Comparison of ENCODE assay signal across 38 cellular contexts in genomic region chr17:32953062-32953461, GRCh38. TPM values are rescaled to one million over a fixed set of nuclear protein-coding genes. Genes with fewer than 3 reads are reported as not detected.
"Had no signal": no experiment of that assay in that cellular context is flagged by ENCODE, and none has a peak within 500 bp of the region (broad histone marks: within the 10 kb centered on the region; RNA-seq: fewer than 3 reads in every experiment).

No MANE protein-coding gene starts in this region.

- H3K9me3 Mint-ChIP-seq: activated B cell treated with CpG ODN at 0.5 μM for 24 hours; activated CD8-positive, alpha-beta T cell treated with anti-CD3 and anti-CD28 coated beads for 36 hours; activated naive CD4-positive, alpha-beta T cell treated with anti-CD3 and anti-CD28 coated beads for 36 hours; activated naive CD4-positive, alpha-beta T cell treated with anti-CD3 and anti-CD28 coated beads, Interleukin-2, amount 50 U/mL, for 24 hours; activated naive CD8-positive, alpha-beta T cell treated with anti-CD3 and anti-CD28 coated beads for 36 hours; activated naive CD8-positive, alpha-beta T cell treated with anti-CD3 and anti-CD28 coated beads, Interleukin-2, amount 50 U/mL, for 24 hours; activated T-cell treated with anti-CD3 and anti-CD28 coated beads, Interleukin-2, amount 50 U/mL, for 4 hours; activated T-helper 17 cell treated with anti-CD3 and anti-CD28 coated beads, Interleukin-2, amount 50 U/mL, for 72 hours; T-helper 2 cell treated with Interferon-gamma antibody and Interleukin-4, amounts not matched to agents 5 μg/mL and 100 μg/mL, for 36 hours had no signal

- H3K4me3 Mint-ChIP-seq: activated B cell treated with CpG ODN at 0.5 μM for 24 hours; activated CD8-positive, alpha-beta T cell treated with anti-CD3 and anti-CD28 coated beads for 36 hours; activated naive CD4-positive, alpha-beta T cell treated with anti-CD3 and anti-CD28 coated beads for 36 hours; activated naive CD4-positive, alpha-beta T cell treated with anti-CD3 and anti-CD28 coated beads, Interleukin-2, amount 50 U/mL, for 24 hours; activated naive CD8-positive, alpha-beta T cell treated with anti-CD3 and anti-CD28 coated beads for 36 hours; activated naive CD8-positive, alpha-beta T cell treated with anti-CD3 and anti-CD28 coated beads, Interleukin-2, amount 50 U/mL, for 24 hours; activated T-cell treated with anti-CD3 and anti-CD28 coated beads, Interleukin-2, amount 50 U/mL, for 4 hours; activated T-helper 17 cell treated with anti-CD3 and anti-CD28 coated beads, Interleukin-2, amount 50 U/mL, for 72 hours; T-helper 17 cell; T-helper 2 cell treated with Interferon-gamma antibody and Interleukin-4, amounts not matched to agents 5 μg/mL and 100 μg/mL, for 36 hours had no signal

- H3K4me3 ChIP-seq: adrenal gland, body of pancreas, esophagus squamous epithelium, gastroesophageal sphincter had no signal

- H3K9me3 ChIP-seq: adrenal gland, body of pancreas, esophagus squamous epithelium, gastroesophageal sphincter had no signal

- H3K27ac Mint-ChIP-seq: activated B cell treated with CpG ODN at 0.5 μM for 24 hours; activated CD8-positive, alpha-beta T cell treated with anti-CD3 and anti-CD28 coated beads for 36 hours; activated naive CD4-positive, alpha-beta T cell treated with anti-CD3 and anti-CD28 coated beads for 36 hours; activated naive CD4-positive, alpha-beta T cell treated with anti-CD3 and anti-CD28 coated beads, Interleukin-2, amount 50 U/mL, for 24 hours; activated naive CD8-positive, alpha-beta T cell treated with anti-CD3 and anti-CD28 coated beads for 36 hours; activated naive CD8-positive, alpha-beta T cell treated with anti-CD3 and anti-CD28 coated beads, Interleukin-2, amount 50 U/mL, for 24 hours; activated T-helper 17 cell treated with anti-CD3 and anti-CD28 coated beads, Interleukin-2, amount 50 U/mL, for 72 hours; T-helper 17 cell; T-helper 2 cell treated with Interferon-gamma antibody and Interleukin-4, amounts not matched to agents 5 μg/mL and 100 μg/mL, for 36 hours had no signal

- DNase-seq: activated B cell treated with CpG ODN at 0.5 μM for 24 hours; activated CD4-positive, alpha-beta T cell treated with anti-CD3 and anti-CD28 coated beads for 48 hours; activated CD4-positive, alpha-beta T cell treated with anti-CD3 and anti-CD28 coated beads, Interleukin-2, amount 50 U/mL, for 1 hour; activated CD4-positive, alpha-beta T cell treated with anti-CD3 and anti-CD28 coated beads, Interleukin-2, amount 50 U/mL, for 48 hours; activated CD8-positive, alpha-beta memory T cell treated with anti-CD3 and anti-CD28 coated beads for 24 hours; activated CD8-positive, alpha-beta T cell treated with anti-CD3 and anti-CD28 coated beads for 36 hours; activated effector memory CD4-positive, alpha-beta T cell treated with Interleukin-2 at 50 U/mL for 16 hours; activated naive CD4-positive, alpha-beta T cell treated with anti-CD3 and anti-CD28 coated beads for 36 hours; activated naive CD8-positive, alpha-beta T cell treated with anti-CD3 and anti-CD28 coated beads for 36 hours; activated naive CD8-positive, alpha-beta T cell treated with anti-CD3 and anti-CD28 coated beads, Interleukin-2, amount 50 U/mL, for 24 hours; activated T-cell treated with anti-CD3 and anti-CD28 coated beads, Interleukin-2, amount 50 U/mL, for 4 hours; adrenal gland; amygdala; aorta; body of pancreas; caudate nucleus; effector CD8-positive, alpha-beta T cell; esophagus squamous epithelium; foreskin melanocyte; T-helper 1 cell; T-helper 17 cell; T1000; WERI-Rb-1 had no signal

- FAIRE-seq: colon, endometrium, endothelial cell of umbilical vein had no signal

- ATAC-seq: activated CD4-positive, CD25-positive, alpha-beta regulatory T cell treated with anti-CD3 and anti-CD28 coated beads, Interleukin-2, amount 50 U/mL, for 24 hours; activated CD8-positive, alpha-beta T cell treated with anti-CD3 and anti-CD28 coated beads for 36 hours; activated naive CD8-positive, alpha-beta T cell treated with anti-CD3 and anti-CD28 coated beads, Interleukin-2, amount 50 U/mL, for 24 hours; activated T-cell treated with anti-CD3 and anti-CD28 coated beads, Interleukin-2, amount 50 U/mL, for 4 hours; activated T-helper 17 cell treated with anti-CD3 and anti-CD28 coated beads, Interleukin-2, amount 50 U/mL, for 72 hours; body of pancreas; gastroesophageal sphincter; T-helper 17 cell had no signal

- H3K36me3 Mint-ChIP-seq: activated naive CD4-positive, alpha-beta T cell treated with anti-CD3 and anti-CD28 coated beads, Interleukin-2, amount 50 U/mL, for 24 hours; activated naive CD8-positive, alpha-beta T cell treated with anti-CD3 and anti-CD28 coated beads for 36 hours had no signal

- H3K4me1 ChIP-seq: adrenal gland, gastroesophageal sphincter had no signal

- H3K27me3 ChIP-seq: body of pancreas, gastroesophageal sphincter had no signal

- H3K36me3 ChIP-seq: adrenal gland, esophagus squamous epithelium, gastroesophageal sphincter, WERI-Rb-1 had no signal

- H3K27ac ChIP-seq: adrenal gland, epithelial cell of prostate, esophagus squamous epithelium, gastroesophageal sphincter, WERI-Rb-1 had no signal

- H3K4me1 Mint-ChIP-seq: activated B cell treated with CpG ODN at 0.5 μM for 24 hours; activated naive CD4-positive, alpha-beta T cell treated with anti-CD3 and anti-CD28 coated beads, Interleukin-2, amount 50 U/mL, for 24 hours; activated naive CD8-positive, alpha-beta T cell treated with anti-CD3 and anti-CD28 coated beads for 36 hours; activated naive CD8-positive, alpha-beta T cell treated with anti-CD3 and anti-CD28 coated beads, Interleukin-2, amount 50 U/mL, for 24 hours; activated T-helper 17 cell treated with anti-CD3 and anti-CD28 coated beads, Interleukin-2, amount 50 U/mL, for 72 hours; T-helper 17 cell had no signal

RNA-seq across cellular contexts. Expression of gene TMEM98, which starts 25.1 kb away (rescaled TPM):
- total RNA-seq: activated B cell treated with CpG ODN at 0.5 μM for 24 hours; activated CD8-positive, alpha-beta T cell treated with anti-CD3 and anti-CD28 coated beads for 36 hours; activated naive CD4-positive, alpha-beta T cell treated with anti-CD3 and anti-CD28 coated beads for 36 hours; activated naive CD8-positive, alpha-beta T cell treated with anti-CD3 and anti-CD28 coated beads for 36 hours; T-helper 17 cell had no signal

RNA-seq across cellular contexts. Expression of gene SPACA3, which starts 38.6 kb away (rescaled TPM):
- total RNA-seq: activated B cell treated with CpG ODN at 0.5 μM for 24 hours; activated CD8-positive, alpha-beta T cell treated with anti-CD3 and anti-CD28 coated beads for 36 hours; activated naive CD4-positive, alpha-beta T cell treated with anti-CD3 and anti-CD28 coated beads for 36 hours; activated naive CD8-positive, alpha-beta T cell treated with anti-CD3 and anti-CD28 coated beads for 36 hours; activated T-cell treated with anti-CD3 and anti-CD28 coated beads, Interleukin-2, amount 50 U/mL, for 4 hours; adrenal gland; aorta; chondrocyte; dermis microvascular lymphatic vessel endothelial cell; endothelial cell of umbilical vein; esophagus squamous epithelium; fibroblast of lung; fibroblast of villous mesenchyme; gastroesophageal sphincter; glomerular endothelial cell; T-helper 17 cell had no signal
- polyA plus RNA-seq: aorta, endothelial cell of umbilical vein, esophagus, fibroblast of lung had no signal
